In the genomic region with DNA sequence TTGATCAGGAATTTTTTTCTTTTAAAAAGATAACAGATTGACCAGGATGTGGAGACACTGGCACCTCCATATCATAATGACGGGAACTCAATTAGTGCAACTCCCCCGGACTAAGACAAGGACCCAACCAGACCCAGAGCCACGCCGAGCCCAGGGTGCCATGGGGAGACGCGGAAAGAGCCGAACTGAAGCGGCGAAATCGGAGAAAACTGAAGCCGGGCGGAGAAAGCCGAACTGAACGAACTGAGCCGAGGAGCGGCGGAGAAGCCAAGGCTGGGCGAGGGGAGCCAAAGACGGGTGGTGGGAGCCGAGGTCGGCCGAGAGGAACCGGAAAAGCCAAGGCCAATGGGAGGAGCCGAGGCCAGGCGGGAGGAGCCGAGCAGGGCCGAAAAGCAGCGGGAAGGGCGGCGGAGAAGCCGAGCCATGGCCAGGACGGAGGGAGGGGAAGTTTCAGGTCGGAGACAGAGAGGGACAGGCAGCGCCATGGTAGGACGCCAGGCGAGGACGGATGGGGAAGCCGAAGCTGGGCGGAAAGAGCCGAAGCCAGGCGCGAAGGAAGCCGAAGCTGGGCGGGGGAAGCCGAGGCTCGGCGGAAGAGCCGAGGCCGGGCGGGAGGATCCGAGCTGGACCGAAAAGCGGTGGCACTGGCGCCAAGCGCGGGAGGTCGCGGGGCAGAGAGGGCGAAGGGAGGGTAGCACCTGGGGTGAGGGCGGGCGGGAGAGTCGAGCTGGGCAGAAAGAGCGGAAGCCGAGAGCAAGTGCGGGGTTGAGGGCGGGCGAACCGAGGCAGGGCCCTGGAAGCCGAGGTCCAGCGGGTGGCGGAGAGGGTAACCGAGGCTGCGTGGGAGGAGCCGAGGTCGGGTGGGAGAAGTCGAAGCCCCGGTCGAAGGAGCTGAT, we compare ENCODE assay signal across 1 cellular context.
TF ChIP-seq lines count a peak whose summit lies in the region.

No MANE protein-coding gene starts in this region.

TF ChIP-seq in IMR-90, 13 proteins besides CTCF, POLR2A, EP300 and RAD21 (continued from another document):
- TF ChIP-seq ELK1 (IDR thresholded peaks at IDR 0.05; ENCODE audit: borderline replicate concordance, low read depth, low read length) = no peak
